Comparison of ENCODE assay signal across 22 cellular contexts in genomic region chr11:77561257-77561656, GRCh38. TPM values are rescaled to one million over a fixed set of nuclear protein-coding genes. Genes with fewer than 3 reads are reported as not detected.
DNase-seq lines count a peak whose midpoint lies in the region; ATAC-seq, FAIRE-seq and TF ChIP-seq lines count a peak whose summit lies in the region.
"Had no signal": no experiment of that assay in that cellular context is flagged by ENCODE, and none has a peak within 500 bp of the region (broad histone marks: within the 10 kb centered on the region; RNA-seq: fewer than 3 reads in every experiment).

No MANE protein-coding gene starts in this region.

- BruUV-seq in HCT116 (replicated peaks; lab: Mats Ljungman, UMichigan), result no TSS peak

- peak overlapping the region; percentile 50 for H3K4me2 ChIP-seq in HCT116 (ENCODE audit: low read length)
- H3K4me2 ChIP-seq in neuronal stem cell (ENCODE audit: insufficient read depth, low read length, poor library complexity, severe bottlenecking), result no peak overlapping the region
- H3K4me2 ChIP-seq: KMS-11 had no signal

- H3K9me2 ChIP-seq in HCT116 (ENCODE audit: insufficient read depth), result no peaks in the 10 kb centered on the region

- H3K9me3 ChIP-seq in HCT116 (ENCODE audit: control insufficient read depth in 1 of 2, insufficient read depth in 1 of 2, low read depth in 1 of 2, low read length in 2 of 2), result 0 out of 4 replicates have a peak, but pooled peaks cover 0 to 9% of the 10 kb centered on the region in 2 experiments
- H3K9me3 ChIP-seq in small intestine (ENCODE audit: control insufficient read depth, low read depth), result no peaks in the 10 kb centered on the region
- H3K9me3 ChIP-seq in neuronal stem cell (replicated peaks in 1 of 2; ENCODE audit: control insufficient read depth in 2 of 2, insufficient read depth in 1 of 2, low read depth in 1 of 2, low read length in 2 of 2), result no peaks in the 10 kb centered on the region

- H3K79me1 ChIP-seq in neuronal stem cell (ENCODE audit: low read depth, low read length), result no peaks in the 10 kb centered on the region

- H3K36me3 ChIP-seq in HCT116 (ENCODE audit: control insufficient read depth in 1 of 2, insufficient read depth in 2 of 2, low read length in 2 of 2), result no peaks in the 10 kb centered on the region
- H3K36me3 ChIP-seq in small intestine (ENCODE audit: control insufficient read depth in 2 of 2, insufficient read depth in 2 of 2, low read length in 2 of 2), result no peaks in the 10 kb centered on the region
- no peaks in the 10 kb centered on the region for H3K36me3 ChIP-seq in neuronal stem cell (replicated peaks in 1 of 2; ENCODE audit: control insufficient read depth in 2 of 2, insufficient read depth in 2 of 2, low read length in 2 of 2)

- H2AK5ac ChIP-seq in neuronal stem cell (ENCODE audit: low read depth, low read length), result no peak overlapping the region

- H3K27me3 ChIP-seq in HCT116 (ENCODE audit: insufficient read depth, low read length) (no peaks in the 10 kb centered on the region), small intestine (ENCODE audit: control insufficient read depth in 2 of 2, insufficient read depth in 2 of 2, low read length in 2 of 2) (no peaks in the 10 kb centered on the region), neuronal stem cell (ENCODE audit: control insufficient read depth in 3 of 3, insufficient read depth in 3 of 3, low read depth in 1 of 3, low read length in 3 of 3) (no peaks in the 10 kb centered on the region)

- intact Hi-C loops in HCT116 (cut with micrococcal nuclease) (no loop called here), left colon (cut with DNase I, micrococcal nuclease) (no loop called here)

- H2AFZ ChIP-seq in HCT116 (ENCODE audit: low read depth, low read length, poor library complexity, severe bottlenecking), result no peak overlapping the region
- H2AFZ ChIP-seq in neuronal stem cell (ENCODE audit: low read length), result no peak overlapping the region

- no peaks in the 10 kb centered on the region for H4K20me1 ChIP-seq in HCT116 (ENCODE audit: insufficient read depth)

- FAIRE-seq in small intestine (lab: Jason Lieb, UNC), result no peak
- FAIRE-seq: GM12878 had no signal

- no peaks in the 10 kb centered on the region for H3K79me2 ChIP-seq in HCT116 (ENCODE audit: insufficient read depth, low read length)

- no peak overlapping the region for H3K4ac ChIP-seq in neuronal stem cell (ENCODE audit: low read length)

- H3K4me1 ChIP-seq in HCT116 (ENCODE audit: control insufficient read depth in 1 of 2, insufficient read depth in 2 of 2, low read length in 2 of 2), result peaks cover 21 to 22% of the 10 kb centered on the region in 2 experiments
- H3K4me1 ChIP-seq in small intestine (ENCODE audit: control insufficient read depth in 2 of 2, insufficient read depth in 1 of 2, low read depth in 1 of 2, low read length in 1 of 2), result peaks cover 0 to 3% of the 10 kb centered on the region in 2 donors
- H3K4me1 ChIP-seq in neuronal stem cell (ENCODE audit: control insufficient read depth in 2 of 2, insufficient read depth in 1 of 2, low read depth in 1 of 2, low read length in 2 of 2), result no peaks in the 10 kb centered on the region

- no peak overlapping the region for H4K8ac ChIP-seq in neuronal stem cell (ENCODE audit: low read depth, low read length)

- 23 to 63% (median 45%) methylated on average over 1 of the region's 1 CpG for WGBS in small intestine, 3 donors
- WGBS in neuronal stem cell (ENCODE audit: extremely low coverage in 2 of 2, insufficient read length in 2 of 2, insufficient replicate concordance in 1 of 2), 2 donors, result no CpG with 5 or more reads among the region's 1 CpG

- DNase-seq in HCT116 (ENCODE audit: low read depth, low spot score), result no peak
- DNase-seq in RWPE1 (ENCODE audit: low spot score), result no peak
- no peak for DNase-seq in left colon
- peak; percentile 95 for DNase-seq in small intestine
- no peak for DNase-seq in NCI-H2029 (lab: John Stamatoyannopoulos, UW)
- DNase-seq in NCI-H2196 (lab: John Stamatoyannopoulos, UW; ENCODE audit: unreplicated experiment), result no peak
- DNase-seq in neuronal stem cell (ENCODE audit: low spot score), result no peak
- DNase-seq: CD4-positive, CD25-positive, alpha-beta regulatory T cell; DMS 273 treated with DMSO at 0.1 percent for 48 hours; DMS79 treated with DMSO at 0.1 percent for 48 hours; H9; MV-4-11; NCI-H1105 treated with DMSO at 0.1 percent for 48 hours; NCI-H2081; NCI-H2171 treated with DMSO at 0.1 percent for 48 hours; NCI-H446; NCI-H526; OCI-M1; SHP77 had no signal

- no peak overlapping the region for H2BK15ac ChIP-seq in neuronal stem cell (ENCODE audit: low read length)

- CTCF ChIA-PET in HCT116 (lab: Charles Lee) (interaction anchor here (1.7 to 2.0 kb wide), 2 partner anchors 13 to 366 kb away, joined by 3 to 4 read pairs; no protein-coding TSS in a partner anchor), RWPE1 (lab: Yijun Ruan, JAX) (no interaction called here)

- H2BK5ac ChIP-seq in neuronal stem cell (ENCODE audit: low read length), result no peak overlapping the region

- no peak overlapping the region for H3K4me3 ChIP-seq in HCT116 (replicated peaks in 1 of 2; ENCODE audit: low read depth in 1 of 2, low read length in 2 of 2)
- H3K4me3 ChIP-seq in small intestine (ENCODE audit: low read depth in 1 of 2, low read length in 2 of 2), result no peak overlapping the region
- no peak overlapping the region for H3K4me3 ChIP-seq in neuronal stem cell (ENCODE audit: low read length in 2 of 2)
- H3K4me3 ChIP-seq: GM12878 had no signal

- ATAC-seq in HCT116 (0 out of 2 replicates have a peak, but pooled peaks have one; percentile 1), left colon (peak; percentile 83)
- ATAC-seq: GM12878 had no signal

- no peak overlapping the region for H3K14ac ChIP-seq in neuronal stem cell (ENCODE audit: low read length)

- no peak overlapping the region for H2BK120ac ChIP-seq in neuronal stem cell (ENCODE audit: low read depth, low read length)

- RAD21 ChIA-PET in HCT116 (lab: Charles Lee; ENCODE audit: low non-redundant PET in 1 of 2, low total read pairs in 2 of 2, uncharacterized antibody in 2 of 2, unreplicated experiment in 2 of 2), result no interaction called here

- TF ChIP-seq RAD21 in HCT116 (IDR thresholded peaks at IDR 0.05; ENCODE audit: low read depth), result no peak

- TF ChIP-seq CTCF in HCT116 (IDR thresholded peaks at IDR 0.05 in 2 of 3, conservative IDR thresholded peaks at IDR 0.05 in 1 of 3; ENCODE audit: borderline replicate concordance in 1 of 3, insufficient read depth in 1 of 3, low read depth in 2 of 3, low read length in 2 of 3) (no peak), RWPE1 (conservative IDR thresholded peaks at IDR 0.05; ENCODE audit: low read depth) (no peak)

- no peak overlapping the region for H2BK12ac ChIP-seq in neuronal stem cell (ENCODE audit: low read length)

- no peak overlapping the region for H3K23ac ChIP-seq in neuronal stem cell (ENCODE audit: low read depth, low read length, poor library complexity)

- H3K18ac ChIP-seq in neuronal stem cell (ENCODE audit: low read length), result no peak overlapping the region

- POLR2A ChIA-PET in HCT116 (lab: Charles Lee), result no interaction called here
- POLR2A ChIA-PET in RWPE1 (lab: Yijun Ruan, JAX; ENCODE audit: low non-redundant PET), result no interaction called here

- H4K91ac ChIP-seq in neuronal stem cell (ENCODE audit: low read depth, low read length, poor library complexity), result no peak overlapping the region

- no peak for TF ChIP-seq POLR2A in HCT116 (IDR thresholded peaks at IDR 0.05; ENCODE audit: borderline replicate concordance, extremely low read depth, insufficient read depth, insufficient read length)

- H3K9ac ChIP-seq in HCT116 (ENCODE audit: low read length) (no peak overlapping the region), neuronal stem cell (ENCODE audit: low read depth, low read length, poor library complexity) (no peak overlapping the region)
- H3K9ac ChIP-seq: KMS-11 had no signal

- peak overlapping the region; percentile 64 for H3K27ac ChIP-seq in HCT116 (ENCODE audit: low read depth, low read length)
- peak overlapping the region; percentile 63 for H3K27ac ChIP-seq in RWPE1
- peak overlapping the region; percentile 49 to 73 for H3K27ac ChIP-seq in small intestine (ENCODE audit: low read depth in 1 of 2, low read length in 1 of 2)
- H3K27ac ChIP-seq in neuronal stem cell (replicated peaks; ENCODE audit: low read length), result no peak overlapping the region
- H3K27ac ChIP-seq: HL-60, KMS-11 had no signal

TF ChIP-seq in HCT116, 20 proteins besides CTCF, POLR2A, EP300 and RAD21:
- TF ChIP-seq CEBPB (IDR thresholded peaks at IDR 0.05; ENCODE audit: low read depth) (no peak), SP1 (IDR thresholded peaks at IDR 0.05; ENCODE audit: low read depth) (no peak), CBX3 (IDR thresholded peaks at IDR 0.05; ENCODE audit: low read depth) (no peak), EGR1 (IDR thresholded peaks at IDR 0.05; ENCODE audit: low read depth) (no peak), ELF1 (IDR thresholded peaks at IDR 0.05; ENCODE audit: borderline replicate concordance, low read depth) (no peak), SIN3A (IDR thresholded peaks at IDR 0.05; ENCODE audit: low read depth) (no peak)

RNA-seq across cellular contexts. Expression of gene AQP11, which starts 28.5 kb away (rescaled TPM):
- total RNA-seq in HCT116 (2021; ENCODE audit: unreplicated experiment) (0.20 TPM), left colon (1 to 10 TPM; 4.0 to 7.1 TPM)
- polyA plus RNA-seq in HCT116 (2012), result 0.40 and 0.53 TPM in 2 replicates
- 10 to 100 TPM in 2 of 3 donors, 1 to 10 TPM in 1; 9.8 to 22.4 (median 10.3) TPM for polyA plus RNA-seq in small intestine
- polyA plus RNA-seq in neuronal stem cell (2013, experiment 1 of 2), result 0.61 TPM
- 0.69 TPM for polyA plus RNA-seq in neuronal stem cell (2013, experiment 2 of 2)
- total RNA-seq: CD4-positive, CD25-positive, alpha-beta regulatory T cell had no signal
